In the genomic region with DNA sequence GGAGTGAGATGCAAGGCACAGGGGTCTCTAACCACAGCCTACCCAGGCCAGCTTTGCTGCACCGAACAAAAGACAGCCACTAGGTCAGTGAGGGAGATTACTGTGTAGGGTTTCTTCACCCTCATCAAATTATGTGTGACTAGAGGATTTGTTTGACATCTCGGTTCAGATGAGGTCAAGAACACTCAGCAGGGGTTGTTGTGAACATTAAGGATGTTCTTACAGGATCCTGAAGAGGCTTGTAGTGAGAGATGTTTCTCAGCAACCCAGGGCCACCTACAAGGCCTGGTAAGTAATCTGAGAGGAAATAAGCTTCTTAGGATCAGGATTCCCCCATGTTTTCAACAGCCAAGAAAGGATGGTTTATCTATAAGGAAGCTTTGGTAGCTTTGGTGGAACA, we compare ENCODE assay signal across 20 cellular contexts.
DNase-seq lines count a peak whose midpoint lies in the region; ATAC-seq lines count a peak whose summit lies in the region.
"Had no signal": no experiment of that assay in that cellular context is flagged by ENCODE, and none has a peak within 500 bp of the region (broad histone marks: within the 10 kb centered on the region; RNA-seq: fewer than 3 reads in every experiment).

No MANE protein-coding gene starts in this region.

- no peak overlapping the region for H3K23ac ChIP-seq in mesendoderm (ENCODE audit: low read length)

- H3K9me3 Mint-ChIP-seq in activated naive CD8-positive, alpha-beta T cell treated with anti-CD3 and anti-CD28 coated beads for 36 hours = no peaks in the 10 kb centered on the region

- H3K4me3 Mint-ChIP-seq in activated naive CD8-positive, alpha-beta T cell treated with anti-CD3 and anti-CD28 coated beads for 36 hours = no peak overlapping the region
- H3K4me3 Mint-ChIP-seq: T-cell had no signal

- ATAC-seq in GM18873 (IDR thresholded peaks at IDR 0.05; ENCODE audit: low FRiP score, unreplicated experiment) = no peak
- ATAC-seq: HepG2, SK-N-SH treated with all-trans-retinoic acid at 6 μM for 48 hours, T-cell had no signal

- no peak overlapping the region for H3K27ac Mint-ChIP-seq in activated naive CD8-positive, alpha-beta T cell treated with anti-CD3 and anti-CD28 coated beads for 36 hours
- H3K27ac Mint-ChIP-seq: T-cell had no signal

- no peaks in the 10 kb centered on the region for H3K27me3 ChIP-seq in mesendoderm (ENCODE audit: insufficient read depth, low read length, poor library complexity)

- no peaks in the 10 kb centered on the region for H3K27me3 Mint-ChIP-seq in activated naive CD8-positive, alpha-beta T cell treated with anti-CD3 and anti-CD28 coated beads for 36 hours

- no peak overlapping the region for H2BK120ac ChIP-seq in mesendoderm (ENCODE audit: low read depth, low read length)

- H3K36me3 ChIP-seq in mesendoderm (ENCODE audit: control insufficient read depth, insufficient read depth, low read length) = no peaks in the 10 kb centered on the region

- DNase-seq in DMS79 treated with DMSO at 0.1 percent for 48 hours (lab: John Stamatoyannopoulos, UW) (peak; percentile 95), NCI-H2029 treated with DMSO at 0.1 percent for 48 hours (lab: John Stamatoyannopoulos, UW) (peak; percentile 66), NCI-H82 treated with DMSO at 0.1 percent for 48 hours (lab: John Stamatoyannopoulos, UW; ENCODE audit: unreplicated experiment) (peak; percentile 67), mesendoderm (peak; percentile 5), SIG-M5 treated with dmso at 0.1 percent for 504 hours (lab: John Stamatoyannopoulos, UW; ENCODE audit: unreplicated experiment) (no peak)
- DNase-seq in activated naive CD8-positive, alpha-beta T cell treated with anti-CD3 and anti-CD28 coated beads for 36 hours = no peak
- DNase-seq: ACHN, DMS153, KBM-7, MV-4-11, NCI-H1436, NCI-H2081 treated with DMSO at 0.1 percent for 48 hours, NCI-H226, NCI-H69, Right ventricle myocardium superior, T-cell, T-helper 9 cell had no signal

- H3K18ac ChIP-seq in mesendoderm (ENCODE audit: low read length) = no peak overlapping the region

- no peak overlapping the region for H3K4me2 ChIP-seq in mesendoderm (ENCODE audit: low read length)

- H3K9ac ChIP-seq in mesendoderm (ENCODE audit: low read length) = no peak overlapping the region

- H3K79me1 ChIP-seq in mesendoderm (ENCODE audit: low read length) = no peaks in the 10 kb centered on the region

- no peak overlapping the region for H2BK15ac ChIP-seq in mesendoderm (replicated peaks; ENCODE audit: low read depth)

- H3K56ac ChIP-seq in mesendoderm (ENCODE audit: low read length) = no peak overlapping the region

- WGBS in mesendoderm (ENCODE audit: extremely low coverage, insufficient coverage, low lambda C conversion rate) = no CpG with 5 or more reads among the region's 2 CpGs

- no peaks in the 10 kb centered on the region for H3K4me1 Mint-ChIP-seq in activated naive CD8-positive, alpha-beta T cell treated with anti-CD3 and anti-CD28 coated beads for 36 hours

- H3K4ac ChIP-seq in mesendoderm (ENCODE audit: low read depth, low read length) = no peak overlapping the region

- H3K4me1 ChIP-seq in mesendoderm (ENCODE audit: control insufficient read depth, low read depth, low read length) = no peaks in the 10 kb centered on the region

- H2BK5ac ChIP-seq in mesendoderm (ENCODE audit: low read length) = no peak overlapping the region

- no peak overlapping the region for H3K4me3 ChIP-seq in mesendoderm (ENCODE audit: low read length)

- H4K8ac ChIP-seq in mesendoderm (ENCODE audit: low read depth, low read length) = no peak overlapping the region

- H3K36me3 Mint-ChIP-seq in activated naive CD8-positive, alpha-beta T cell treated with anti-CD3 and anti-CD28 coated beads for 36 hours = no peaks in the 10 kb centered on the region
- H3K36me3 Mint-ChIP-seq: T-cell had no signal

- H4K5ac ChIP-seq in mesendoderm (ENCODE audit: low read length) = no peak overlapping the region

- H2AK5ac ChIP-seq in mesendoderm (ENCODE audit: low read length) = no peak overlapping the region

- no peak overlapping the region for H3K27ac ChIP-seq in mesendoderm (ENCODE audit: low read depth, low read length)

- no peaks in the 10 kb centered on the region for H3K79me2 ChIP-seq in mesendoderm (ENCODE audit: control insufficient read depth, insufficient read depth, low read length)

Comparison
In these comparisons a context has a peak if more than half of its experiments do, and no peak if none do; other contexts are left out.
1. DNase-seq: peak in DMS79 treated with DMSO at 0.1 percent for 48 hours (single experiment), NCI-H2029 treated with DMSO at 0.1 percent for 48 hours (single experiment), NCI-H82 treated with DMSO at 0.1 percent for 48 hours (single experiment) and mesendoderm (single experiment); none in activated naive CD8-positive, alpha-beta T cell treated with anti-CD3 and anti-CD28 coated beads for 36 hours (single experiment) and SIG-M5 treated with dmso at 0.1 percent for 504 hours (single experiment).